1 cellular context compared by ENCODE assay signal in the genomic region with DNA sequence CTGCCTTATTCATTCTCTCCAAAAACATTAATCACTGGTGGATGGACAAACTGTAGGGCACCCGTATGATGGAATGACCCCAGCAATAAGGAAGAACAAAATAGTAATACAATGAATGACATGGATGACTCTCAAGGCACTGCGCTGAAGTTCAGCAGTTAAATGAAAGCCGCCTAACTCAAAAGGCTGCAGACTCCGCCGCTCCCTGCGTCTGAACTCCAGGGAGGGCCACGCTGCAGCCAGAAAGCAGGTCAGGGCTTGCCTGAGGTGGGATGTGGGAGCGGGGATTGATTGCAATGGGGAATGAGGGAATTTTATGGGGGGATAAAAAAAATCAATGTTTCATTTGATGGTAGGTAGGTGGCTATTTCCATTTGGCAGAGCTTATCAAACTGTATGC.
TF ChIP-seq lines count a peak whose summit lies in the region.

No MANE protein-coding gene starts in this region.

TF ChIP-seq in GM23338, 12 proteins besides CTCF, POLR2A, EP300 and RAD21 (continued from another document):
- TF ChIP-seq EZH2phosphoT487 (IDR thresholded peaks at IDR 0.05; ENCODE audit: unreplicated experiment), result no peak
- no peak for TF ChIP-seq STAT1 (IDR thresholded peaks at IDR 0.05; ENCODE audit: unreplicated experiment)
- TF ChIP-seq JUNB (IDR thresholded peaks at IDR 0.05; ENCODE audit: unreplicated experiment), result no peak
- TF ChIP-seq POLR2AphosphoS5 (IDR thresholded peaks at IDR 0.05; ENCODE audit: low read depth), result no peak
- TF ChIP-seq, protein P1, sequence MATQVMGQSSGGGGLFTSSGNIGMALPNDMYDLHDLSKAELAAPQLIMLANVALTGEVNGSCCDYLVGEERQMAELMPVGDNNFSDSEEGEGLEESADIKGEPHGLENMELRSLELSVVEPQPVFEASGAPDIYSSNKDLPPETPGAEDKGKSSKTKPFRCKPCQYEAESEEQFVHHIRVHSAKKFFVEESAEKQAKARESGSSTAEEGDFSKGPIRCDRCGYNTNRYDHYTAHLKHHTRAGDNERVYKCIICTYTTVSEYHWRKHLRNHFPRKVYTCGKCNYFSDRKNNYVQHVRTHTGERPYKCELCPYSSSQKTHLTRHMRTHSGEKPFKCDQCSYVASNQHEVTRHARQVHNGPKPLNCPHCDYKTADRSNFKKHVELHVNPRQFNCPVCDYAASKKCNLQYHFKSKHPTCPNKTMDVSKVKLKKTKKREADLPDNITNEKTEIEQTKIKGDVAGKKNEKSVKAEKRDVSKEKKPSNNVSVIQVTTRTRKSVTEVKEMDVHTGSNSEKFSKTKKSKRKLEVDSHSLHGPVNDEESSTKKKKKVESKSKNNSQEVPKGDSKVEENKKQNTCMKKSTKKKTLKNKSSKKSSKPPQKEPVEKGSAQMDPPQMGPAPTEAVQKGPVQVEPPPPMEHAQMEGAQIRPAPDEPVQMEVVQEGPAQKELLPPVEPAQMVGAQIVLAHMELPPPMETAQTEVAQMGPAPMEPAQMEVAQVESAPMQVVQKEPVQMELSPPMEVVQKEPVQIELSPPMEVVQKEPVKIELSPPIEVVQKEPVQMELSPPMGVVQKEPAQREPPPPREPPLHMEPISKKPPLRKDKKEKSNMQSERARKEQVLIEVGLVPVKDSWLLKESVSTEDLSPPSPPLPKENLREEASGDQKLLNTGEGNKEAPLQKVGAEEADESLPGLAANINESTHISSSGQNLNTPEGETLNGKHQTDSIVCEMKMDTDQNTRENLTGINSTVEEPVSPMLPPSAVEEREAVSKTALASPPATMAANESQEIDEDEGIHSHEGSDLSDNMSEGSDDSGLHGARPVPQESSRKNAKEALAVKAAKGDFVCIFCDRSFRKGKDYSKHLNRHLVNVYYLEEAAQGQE (IDR thresholded peaks at IDR 0.05; ENCODE audit: unreplicated experiment), result no peak
